Comparison of ENCODE assay signal across 1 cellular context in genomic region chr19:49580264-49581006, GRCh38.
TF ChIP-seq lines count a peak whose summit lies in the region.

TSS of gene NOSIP (minus strand) at chr19:49580556. CDS start at chr19:49560691, 19,865 bp downstream.

TF ChIP-seq in HepG2, 621 proteins besides CTCF, POLR2A, EP300 and RAD21 (continued from another document and continues in another):
- TF ChIP-seq, protein P1, sequence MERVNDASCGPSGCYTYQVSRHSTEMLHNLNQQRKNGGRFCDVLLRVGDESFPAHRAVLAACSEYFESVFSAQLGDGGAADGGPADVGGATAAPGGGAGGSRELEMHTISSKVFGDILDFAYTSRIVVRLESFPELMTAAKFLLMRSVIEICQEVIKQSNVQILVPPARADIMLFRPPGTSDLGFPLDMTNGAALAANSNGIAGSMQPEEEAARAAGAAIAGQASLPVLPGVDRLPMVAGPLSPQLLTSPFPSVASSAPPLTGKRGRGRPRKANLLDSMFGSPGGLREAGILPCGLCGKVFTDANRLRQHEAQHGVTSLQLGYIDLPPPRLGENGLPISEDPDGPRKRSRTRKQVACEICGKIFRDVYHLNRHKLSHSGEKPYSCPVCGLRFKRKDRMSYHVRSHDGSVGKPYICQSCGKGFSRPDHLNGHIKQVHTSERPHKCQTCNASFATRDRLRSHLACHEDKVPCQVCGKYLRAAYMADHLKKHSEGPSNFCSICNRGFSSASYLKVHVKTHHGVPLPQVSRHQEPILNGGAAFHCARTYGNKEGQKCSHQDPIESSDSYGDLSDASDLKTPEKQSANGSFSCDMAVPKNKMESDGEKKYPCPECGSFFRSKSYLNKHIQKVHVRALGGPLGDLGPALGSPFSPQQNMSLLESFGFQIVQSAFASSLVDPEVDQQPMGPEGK (CRISPR knock-in tag; IDR thresholded peaks at IDR 0.05), result no peak
- TF ChIP-seq ZNF264 (CRISPR knock-in tag; IDR thresholded peaks at IDR 0.05), result peak; percentile 58; the same call in 1 of the 2 replicates
- TF ChIP-seq CREM (IDR thresholded peaks at IDR 0.05), result peak; percentile 96
- TF ChIP-seq CREM (CRISPR knock-in tag; IDR thresholded peaks at IDR 0.05), result no peak
- no peak for TF ChIP-seq PCBP2 (optimal IDR thresholded peaks at IDR 0.05; ENCODE audit: low read depth, low read length, poor library complexity, severe bottlenecking)
- no peak for TF ChIP-seq ZBTB44 (CRISPR knock-in tag; IDR thresholded peaks at IDR 0.05)
- TF ChIP-seq NCOR1 (IDR thresholded peaks at IDR 0.05; ENCODE audit: borderline replicate concordance, low read length), result no peak
- no peak for TF ChIP-seq ZFP36L1 (CRISPR knock-in tag; IDR thresholded peaks at IDR 0.05)
- TF ChIP-seq BCL6 (CRISPR knock-in tag; IDR thresholded peaks at IDR 0.05), result no peak
- TF ChIP-seq ZSCAN9 (CRISPR knock-in tag; IDR thresholded peaks at IDR 0.05; ENCODE audit: borderline replicate concordance), result peak; percentile 65; the same call in 1 of the 2 replicates
- TF ChIP-seq KDM3A (CRISPR knock-in tag; IDR thresholded peaks at IDR 0.05; ENCODE audit: low read depth), result peak; percentile 72; the same call in 1 of the 2 replicates
- TF ChIP-seq, protein P2, sequence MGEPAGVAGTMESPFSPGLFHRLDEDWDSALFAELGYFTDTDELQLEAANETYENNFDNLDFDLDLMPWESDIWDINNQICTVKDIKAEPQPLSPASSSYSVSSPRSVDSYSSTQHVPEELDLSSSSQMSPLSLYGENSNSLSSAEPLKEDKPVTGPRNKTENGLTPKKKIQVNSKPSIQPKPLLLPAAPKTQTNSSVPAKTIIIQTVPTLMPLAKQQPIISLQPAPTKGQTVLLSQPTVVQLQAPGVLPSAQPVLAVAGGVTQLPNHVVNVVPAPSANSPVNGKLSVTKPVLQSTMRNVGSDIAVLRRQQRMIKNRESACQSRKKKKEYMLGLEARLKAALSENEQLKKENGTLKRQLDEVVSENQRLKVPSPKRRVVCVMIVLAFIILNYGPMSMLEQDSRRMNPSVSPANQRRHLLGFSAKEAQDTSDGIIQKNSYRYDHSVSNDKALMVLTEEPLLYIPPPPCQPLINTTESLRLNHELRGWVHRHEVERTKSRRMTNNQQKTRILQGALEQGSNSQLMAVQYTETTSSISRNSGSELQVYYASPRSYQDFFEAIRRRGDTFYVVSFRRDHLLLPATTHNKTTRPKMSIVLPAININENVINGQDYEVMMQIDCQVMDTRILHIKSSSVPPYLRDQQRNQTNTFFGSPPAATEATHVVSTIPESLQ (CRISPR knock-in tag; conservative IDR thresholded peaks at IDR 0.05), result 0 out of 2 replicates have a peak, but pooled peaks have one; percentile 73
- TF ChIP-seq JUN (CRISPR knock-in tag; IDR thresholded peaks at IDR 0.05), result peak; percentile 22; the same call in 1 of the 2 replicates
- TF ChIP-seq TRAFD1 (CRISPR knock-in tag; IDR thresholded peaks at IDR 0.05; ENCODE audit: borderline replicate concordance), result no peak; the same call in 1 of the 2 replicates
- TF ChIP-seq, protein P3, sequence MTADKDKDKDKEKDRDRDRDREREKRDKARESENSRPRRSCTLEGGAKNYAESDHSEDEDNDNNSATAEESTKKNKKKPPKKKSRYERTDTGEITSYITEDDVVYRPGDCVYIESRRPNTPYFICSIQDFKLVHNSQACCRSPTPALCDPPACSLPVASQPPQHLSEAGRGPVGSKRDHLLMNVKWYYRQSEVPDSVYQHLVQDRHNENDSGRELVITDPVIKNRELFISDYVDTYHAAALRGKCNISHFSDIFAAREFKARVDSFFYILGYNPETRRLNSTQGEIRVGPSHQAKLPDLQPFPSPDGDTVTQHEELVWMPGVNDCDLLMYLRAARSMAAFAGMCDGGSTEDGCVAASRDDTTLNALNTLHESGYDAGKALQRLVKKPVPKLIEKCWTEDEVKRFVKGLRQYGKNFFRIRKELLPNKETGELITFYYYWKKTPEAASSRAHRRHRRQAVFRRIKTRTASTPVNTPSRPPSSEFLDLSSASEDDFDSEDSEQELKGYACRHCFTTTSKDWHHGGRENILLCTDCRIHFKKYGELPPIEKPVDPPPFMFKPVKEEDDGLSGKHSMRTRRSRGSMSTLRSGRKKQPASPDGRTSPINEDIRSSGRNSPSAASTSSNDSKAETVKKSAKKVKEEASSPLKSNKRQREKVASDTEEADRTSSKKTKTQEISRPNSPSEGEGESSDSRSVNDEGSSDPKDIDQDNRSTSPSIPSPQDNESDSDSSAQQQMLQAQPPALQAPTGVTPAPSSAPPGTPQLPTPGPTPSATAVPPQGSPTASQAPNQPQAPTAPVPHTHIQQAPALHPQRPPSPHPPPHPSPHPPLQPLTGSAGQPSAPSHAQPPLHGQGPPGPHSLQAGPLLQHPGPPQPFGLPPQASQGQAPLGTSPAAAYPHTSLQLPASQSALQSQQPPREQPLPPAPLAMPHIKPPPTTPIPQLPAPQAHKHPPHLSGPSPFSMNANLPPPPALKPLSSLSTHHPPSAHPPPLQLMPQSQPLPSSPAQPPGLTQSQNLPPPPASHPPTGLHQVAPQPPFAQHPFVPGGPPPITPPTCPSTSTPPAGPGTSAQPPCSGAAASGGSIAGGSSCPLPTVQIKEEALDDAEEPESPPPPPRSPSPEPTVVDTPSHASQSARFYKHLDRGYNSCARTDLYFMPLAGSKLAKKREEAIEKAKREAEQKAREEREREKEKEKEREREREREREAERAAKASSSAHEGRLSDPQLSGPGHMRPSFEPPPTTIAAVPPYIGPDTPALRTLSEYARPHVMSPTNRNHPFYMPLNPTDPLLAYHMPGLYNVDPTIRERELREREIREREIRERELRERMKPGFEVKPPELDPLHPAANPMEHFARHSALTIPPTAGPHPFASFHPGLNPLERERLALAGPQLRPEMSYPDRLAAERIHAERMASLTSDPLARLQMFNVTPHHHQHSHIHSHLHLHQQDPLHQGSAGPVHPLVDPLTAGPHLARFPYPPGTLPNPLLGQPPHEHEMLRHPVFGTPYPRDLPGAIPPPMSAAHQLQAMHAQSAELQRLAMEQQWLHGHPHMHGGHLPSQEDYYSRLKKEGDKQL (CRISPR knock-in tag; IDR thresholded peaks at IDR 0.05; ENCODE audit: low read depth), result no peak
- TF ChIP-seq RBFOX2 (IDR thresholded peaks at IDR 0.05; ENCODE audit: low read depth, low read length), result peak; percentile 61
- TF ChIP-seq NRL (CRISPR knock-in tag; IDR thresholded peaks at IDR 0.05; ENCODE audit: borderline replicate concordance), result peak; percentile 61; the same call in 1 of the 2 replicates
- no peak for TF ChIP-seq ZNF234 (CRISPR knock-in tag; conservative IDR thresholded peaks at IDR 0.05)
- TF ChIP-seq THAP9 (CRISPR knock-in tag; IDR thresholded peaks at IDR 0.05; ENCODE audit: borderline replicate concordance), result peak; percentile 68; the same call in 1 of the 2 replicates
- peak; percentile 57; the same call in 1 of the 2 replicates for TF ChIP-seq SNAPC4 (CRISPR knock-in tag; IDR thresholded peaks at IDR 0.05)
- TF ChIP-seq SALL1 (CRISPR knock-in tag; IDR thresholded peaks at IDR 0.05), result peak; percentile 78
- TF ChIP-seq BCL3 (CRISPR knock-in tag; IDR thresholded peaks at IDR 0.05), result no peak
- TF ChIP-seq DMAP1 (CRISPR knock-in tag; IDR thresholded peaks at IDR 0.05), result peak; percentile 39; the same call in 1 of the 2 replicates
- TF ChIP-seq MXD3 (CRISPR knock-in tag; IDR thresholded peaks at IDR 0.05), result 0 out of 2 replicates have a peak, but pooled peaks have one; percentile 31
- TF ChIP-seq KDM2A (CRISPR knock-in tag; IDR thresholded peaks at IDR 0.05; ENCODE audit: borderline replicate concordance, low read depth), result peak; percentile 66
- TF ChIP-seq ZFP62 (CRISPR knock-in tag; IDR thresholded peaks at IDR 0.05), result no peak
- no peak for TF ChIP-seq SP1 (IDR thresholded peaks at IDR 0.05)
- peak; percentile 95 for TF ChIP-seq SP1 (CRISPR knock-in tag; IDR thresholded peaks at IDR 0.05)
- peak; percentile 81; the same call in 1 of the 2 replicates for TF ChIP-seq ZNF224 (CRISPR knock-in tag; IDR thresholded peaks at IDR 0.05)
- no peak for TF ChIP-seq ARNT (IDR thresholded peaks at IDR 0.05)
- no peak for TF ChIP-seq ATAD3A (CRISPR knock-in tag; IDR thresholded peaks at IDR 0.05)
- TF ChIP-seq ETV6 (CRISPR knock-in tag; conservative IDR thresholded peaks at IDR 0.05), result 0 out of 2 replicates have a peak, but pooled peaks have one; percentile 48
- 0 out of 2 replicates have a peak, but pooled peaks have one; percentile 14 for TF ChIP-seq NFE2 (CRISPR knock-in tag; IDR thresholded peaks at IDR 0.05)
- peak; percentile 54; the same call in 1 of the 2 replicates for TF ChIP-seq ZNF431 (CRISPR knock-in tag; IDR thresholded peaks at IDR 0.05; ENCODE audit: borderline replicate concordance, low read depth)
- peak; percentile 34; the same call in 1 of the 2 replicates for TF ChIP-seq MEF2D (CRISPR knock-in tag; IDR thresholded peaks at IDR 0.05)
